1 cellular context compared by ENCODE assay signal in the genomic region with DNA sequence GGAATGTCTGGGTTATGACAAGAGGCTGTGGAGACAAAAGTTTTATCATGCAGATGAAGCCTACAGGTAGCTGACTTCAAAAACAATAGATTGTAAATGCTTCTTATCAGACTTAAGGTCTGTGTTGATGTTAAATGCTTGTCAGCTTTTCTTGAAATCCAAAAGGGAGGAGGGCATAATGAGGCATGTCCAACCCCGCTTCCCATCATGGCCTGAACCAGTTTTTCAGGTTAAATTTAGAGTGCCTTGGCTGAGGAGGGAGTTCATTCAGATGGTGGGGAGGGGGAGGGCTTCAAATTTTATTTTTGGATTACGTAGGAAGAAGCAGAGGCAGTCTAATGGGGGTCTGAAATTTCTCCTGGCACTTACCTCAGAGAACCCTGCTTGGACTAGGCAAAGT.
TF ChIP-seq lines count a peak whose summit lies in the region.

No MANE protein-coding gene starts in this region.

TF ChIP-seq in SK-N-SH treated with all-trans-retinoic acid at 6 μM for 48 hours, 23 proteins besides CTCF, POLR2A, EP300 and RAD21 (continued from another document):
- TF ChIP-seq, protein P1, sequence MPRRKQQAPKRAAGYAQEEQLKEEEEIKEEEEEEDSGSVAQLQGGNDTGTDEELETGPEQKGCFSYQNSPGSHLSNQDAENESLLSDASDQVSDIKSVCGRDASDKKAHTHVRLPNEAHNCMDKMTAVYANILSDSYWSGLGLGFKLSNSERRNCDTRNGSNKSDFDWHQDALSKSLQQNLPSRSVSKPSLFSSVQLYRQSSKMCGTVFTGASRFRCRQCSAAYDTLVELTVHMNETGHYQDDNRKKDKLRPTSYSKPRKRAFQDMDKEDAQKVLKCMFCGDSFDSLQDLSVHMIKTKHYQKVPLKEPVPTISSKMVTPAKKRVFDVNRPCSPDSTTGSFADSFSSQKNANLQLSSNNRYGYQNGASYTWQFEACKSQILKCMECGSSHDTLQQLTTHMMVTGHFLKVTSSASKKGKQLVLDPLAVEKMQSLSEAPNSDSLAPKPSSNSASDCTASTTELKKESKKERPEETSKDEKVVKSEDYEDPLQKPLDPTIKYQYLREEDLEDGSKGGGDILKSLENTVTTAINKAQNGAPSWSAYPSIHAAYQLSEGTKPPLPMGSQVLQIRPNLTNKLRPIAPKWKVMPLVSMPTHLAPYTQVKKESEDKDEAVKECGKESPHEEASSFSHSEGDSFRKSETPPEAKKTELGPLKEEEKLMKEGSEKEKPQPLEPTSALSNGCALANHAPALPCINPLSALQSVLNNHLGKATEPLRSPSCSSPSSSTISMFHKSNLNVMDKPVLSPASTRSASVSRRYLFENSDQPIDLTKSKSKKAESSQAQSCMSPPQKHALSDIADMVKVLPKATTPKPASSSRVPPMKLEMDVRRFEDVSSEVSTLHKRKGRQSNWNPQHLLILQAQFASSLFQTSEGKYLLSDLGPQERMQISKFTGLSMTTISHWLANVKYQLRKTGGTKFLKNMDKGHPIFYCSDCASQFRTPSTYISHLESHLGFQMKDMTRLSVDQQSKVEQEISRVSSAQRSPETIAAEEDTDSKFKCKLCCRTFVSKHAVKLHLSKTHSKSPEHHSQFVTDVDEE (CRISPR knock-in tag; IDR thresholded peaks at IDR 0.05), result no peak
- TF ChIP-seq ESRRG (CRISPR knock-in tag; IDR thresholded peaks at IDR 0.05) (no peak), ZNF565 (CRISPR knock-in tag; conservative IDR thresholded peaks at IDR 0.05; ENCODE audit: low read depth) (no peak), CSDC2 (CRISPR knock-in tag; IDR thresholded peaks at IDR 0.05) (no peak), ARNTL (CRISPR knock-in tag; IDR thresholded peaks at IDR 0.05; ENCODE audit: borderline replicate concordance, low read depth) (no peak), TCF4 (CRISPR knock-in tag; IDR thresholded peaks at IDR 0.05; ENCODE audit: borderline replicate concordance) (no peak), OSR1 (CRISPR knock-in tag; IDR thresholded peaks at IDR 0.05) (no peak), PPARA (CRISPR knock-in tag; IDR thresholded peaks at IDR 0.05; ENCODE audit: borderline replicate concordance) (no peak)
- TF ChIP-seq, protein P2, sequence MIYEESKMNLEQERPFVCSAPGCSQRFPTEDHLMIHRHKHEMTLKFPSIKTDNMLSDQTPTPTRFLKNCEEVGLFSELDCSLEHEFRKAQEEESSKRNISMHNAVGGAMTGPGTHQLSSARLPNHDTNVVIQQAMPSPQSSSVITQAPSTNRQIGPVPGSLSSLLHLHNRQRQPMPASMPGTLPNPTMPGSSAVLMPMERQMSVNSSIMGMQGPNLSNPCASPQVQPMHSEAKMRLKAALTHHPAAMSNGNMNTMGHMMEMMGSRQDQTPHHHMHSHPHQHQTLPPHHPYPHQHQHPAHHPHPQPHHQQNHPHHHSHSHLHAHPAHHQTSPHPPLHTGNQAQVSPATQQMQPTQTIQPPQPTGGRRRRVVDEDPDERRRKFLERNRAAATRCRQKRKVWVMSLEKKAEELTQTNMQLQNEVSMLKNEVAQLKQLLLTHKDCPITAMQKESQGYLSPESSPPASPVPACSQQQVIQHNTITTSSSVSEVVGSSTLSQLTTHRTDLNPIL (CRISPR knock-in tag; IDR thresholded peaks at IDR 0.05; ENCODE audit: low read depth), result no peak
